16 cellular contexts compared by ENCODE assay signal in genomic region chr20:12072945-12073245, GRCh38.
DNase-seq lines count a peak whose midpoint lies in the region; ATAC-seq and TF ChIP-seq lines count a peak whose summit lies in the region.
"Had no signal": no experiment of that assay in that cellular context is flagged by ENCODE, and none has a peak within 500 bp of the region (broad histone marks: within the 10 kb centered on the region; RNA-seq: fewer than 3 reads in every experiment).

No MANE protein-coding gene starts in this region.

- H3K4me2 ChIP-seq in IMR-90 (ENCODE audit: low read depth, low read length), result no peak overlapping the region
- H3K4me2 ChIP-seq: BLaER1 had no signal

- H3K9ac ChIP-seq in IMR-90 (ENCODE audit: low read depth, low read length), result no peak overlapping the region
- H3K9ac ChIP-seq: BLaER1, GM23248 had no signal

- no peak overlapping the region for H2BK15ac ChIP-seq in IMR-90 (ENCODE audit: low read depth, low read length)

- no peak for ATAC-seq in IMR-90 (ENCODE audit: low read depth)
- ATAC-seq: HCT116 had no signal

- H3K23ac ChIP-seq in IMR-90 (ENCODE audit: low read depth, low read length), result no peak overlapping the region

- H3K36me3 Mint-ChIP-seq in activated T-helper 1 cell treated with anti-CD3 and anti-CD28 coated beads, Interleukin-12 subunit alpha, Interleukin-12 subunit beta, Interleukin-2, Interleukin-4 antibody, amounts not matched to agents 30 ng/mL and 10 ng/mL and 1 ng/mL, durations not matched to agents 14 hours and 24 hours and 36 hours (ENCODE audit: low read depth), result no peaks in the 10 kb centered on the region
- H3K36me3 Mint-ChIP-seq: CD8-positive, alpha-beta memory T cell had no signal

- H3K9me3 ChIP-seq in IMR-90 (ENCODE audit: control insufficient read depth, insufficient read depth, low read length), result no peaks in the 10 kb centered on the region
- H3K9me3 ChIP-seq: BLaER1, Caco-2 had no signal

- no peaks in the 10 kb centered on the region for H4K20me1 ChIP-seq in IMR-90 (ENCODE audit: insufficient read depth, low read length)
- H4K20me1 ChIP-seq: BLaER1 had no signal

- H3K14ac ChIP-seq in IMR-90 (replicated peaks; ENCODE audit: low read depth, low read length), result no peak overlapping the region

- H3K4me3 Mint-ChIP-seq in activated T-helper 1 cell treated with anti-CD3 and anti-CD28 coated beads, Interleukin-12 subunit alpha, Interleukin-12 subunit beta, Interleukin-2, Interleukin-4 antibody, amounts not matched to agents 30 ng/mL and 10 ng/mL and 1 ng/mL, durations not matched to agents 14 hours and 24 hours and 36 hours, result no peak overlapping the region
- H3K4me3 Mint-ChIP-seq: CD8-positive, alpha-beta memory T cell had no signal

- TF ChIP-seq POLR2A in IMR-90 (IDR thresholded peaks at IDR 0.05; ENCODE audit: low read depth, low read length), result no peak

- H3K56ac ChIP-seq in IMR-90 (ENCODE audit: extremely low read depth, insufficient read depth, low read length), result no peak overlapping the region

- no peak overlapping the region for H2BK120ac ChIP-seq in IMR-90 (ENCODE audit: low read depth, low read length)

- DNase-seq in AG10803 (ENCODE audit: low read depth) (peak; percentile 62), IMR-90 (peak; percentile 22), astrocyte of the cerebellum (ENCODE audit: low read depth) (peak; percentile 75), fibroblast of the aortic adventitia (ENCODE audit: low read depth) (peak; percentile 60), NOMO-1 treated with dmso at 0.1 percent for 144 hours (lab: John Stamatoyannopoulos, UW; ENCODE audit: unreplicated experiment) (no peak), HEK293T (ENCODE audit: extremely low spot score) (no peak), epidermal melanocyte (ENCODE audit: insufficient read length, low spot score) (no peak)
- DNase-seq in activated T-helper 1 cell treated with anti-CD3 and anti-CD28 coated beads, Interleukin-12 subunit alpha, Interleukin-12 subunit beta, Interleukin-2, Interleukin-4 antibody, amounts not matched to agents 30 ng/mL and 10 ng/mL and 1 ng/mL, durations not matched to agents 14 hours and 24 hours and 36 hours (ENCODE audit: low spot score), result no peak
- DNase-seq: Caco-2; CD8-positive, alpha-beta memory T cell; DND-41; GDM1; GM23248; KBM-7 had no signal

- no peak overlapping the region for H2BK5ac ChIP-seq in IMR-90 (ENCODE audit: low read depth, low read length, poor library complexity, severe bottlenecking)

- H3K27me3 Mint-ChIP-seq in activated T-helper 1 cell treated with anti-CD3 and anti-CD28 coated beads, Interleukin-12 subunit alpha, Interleukin-12 subunit beta, Interleukin-2, Interleukin-4 antibody, amounts not matched to agents 30 ng/mL and 10 ng/mL and 1 ng/mL, durations not matched to agents 14 hours and 24 hours and 36 hours (ENCODE audit: insufficient read depth), result no peaks in the 10 kb centered on the region
- H3K27me3 Mint-ChIP-seq: CD8-positive, alpha-beta memory T cell had no signal

- no peak overlapping the region for H3K27ac Mint-ChIP-seq in activated T-helper 1 cell treated with anti-CD3 and anti-CD28 coated beads, Interleukin-12 subunit alpha, Interleukin-12 subunit beta, Interleukin-2, Interleukin-4 antibody, amounts not matched to agents 30 ng/mL and 10 ng/mL and 1 ng/mL, durations not matched to agents 14 hours and 24 hours and 36 hours
- H3K27ac Mint-ChIP-seq: CD8-positive, alpha-beta memory T cell had no signal

- H3K9me3 Mint-ChIP-seq in activated T-helper 1 cell treated with anti-CD3 and anti-CD28 coated beads, Interleukin-12 subunit alpha, Interleukin-12 subunit beta, Interleukin-2, Interleukin-4 antibody, amounts not matched to agents 30 ng/mL and 10 ng/mL and 1 ng/mL, durations not matched to agents 14 hours and 24 hours and 36 hours, result peaks cover 4% of the 10 kb centered on the region

- H4K91ac ChIP-seq in IMR-90 (ENCODE audit: insufficient read depth, low read depth, low read length), result no peak overlapping the region

- H4K8ac ChIP-seq in IMR-90 (ENCODE audit: low read depth in 2 of 2, low read length in 2 of 2), result no peak overlapping the region

- no peak overlapping the region for H2BK20ac ChIP-seq in IMR-90 (ENCODE audit: low read depth, low read length)

- H3K27ac ChIP-seq in IMR-90 (ENCODE audit: insufficient read depth, low read length), result no peak overlapping the region
- H3K27ac ChIP-seq: BLaER1, GM23248 had no signal

- H3K18ac ChIP-seq in IMR-90 (ENCODE audit: low read depth, low read length), result no peak overlapping the region

- WGBS in IMR-90 (ENCODE audit: extremely low coverage in 2 of 2, insufficient read length in 1 of 2), 2 experiments, result no CpG with 5 or more reads among the region's 2 CpGs

- H3K9me1 ChIP-seq in IMR-90 (ENCODE audit: insufficient read depth, low read length), result no peaks in the 10 kb centered on the region

- H3K4me1 ChIP-seq in IMR-90 (ENCODE audit: control insufficient read depth, insufficient read depth, low read length), result 0 out of 2 replicates have a peak, but pooled peaks cover 2% of the 10 kb centered on the region
- H3K4me1 ChIP-seq: BLaER1, Caco-2 had no signal

- no peak overlapping the region for H2AK5ac ChIP-seq in IMR-90 (ENCODE audit: low read depth, low read length)

- intact Hi-C loops in IMR-90 (cut with micrococcal nuclease), result no loop called here
- intact Hi-C loops in activated T-helper 1 cell treated with anti-CD3 and anti-CD28 coated beads, Interleukin-12 subunit alpha, Interleukin-12 subunit beta, Interleukin-2, Interleukin-4 antibody, amounts not matched to agents 30 ng/mL and 10 ng/mL and 1 ng/mL, durations not matched to agents 14 hours and 24 hours and 36 hours (cut with micrococcal nuclease), result no loop called here

- POLR2A ChIA-PET in IMR-90 (lab: Charles Lee; ENCODE audit: unreplicated experiment), result no interaction called here
- POLR2A ChIA-PET in HEK293T (lab: Yijun Ruan, JAX), result no interaction called here

- in situ Hi-C loops in IMR-90 (cut with MboI; ENCODE audit: low sequenced_read_pairs) (no loop called here), astrocyte of the cerebellum (cut with HindIII; ENCODE audit: low sequenced_read_pairs) (no loop called here)

- no peaks in the 10 kb centered on the region for H3K4me1 Mint-ChIP-seq in activated T-helper 1 cell treated with anti-CD3 and anti-CD28 coated beads, Interleukin-12 subunit alpha, Interleukin-12 subunit beta, Interleukin-2, Interleukin-4 antibody, amounts not matched to agents 30 ng/mL and 10 ng/mL and 1 ng/mL, durations not matched to agents 14 hours and 24 hours and 36 hours (ENCODE audit: low read depth)
- H3K4me1 Mint-ChIP-seq: CD8-positive, alpha-beta memory T cell had no signal

- H3K4ac ChIP-seq in IMR-90 (ENCODE audit: low read depth, low read length), result no peak overlapping the region

- H3K36me3 ChIP-seq in IMR-90 (ENCODE audit: control insufficient read depth, insufficient read depth, low read length), result no peaks in the 10 kb centered on the region
- H3K36me3 ChIP-seq: BLaER1 had no signal

- no peak overlapping the region for H3K4me3 ChIP-seq in AG10803 (ENCODE audit: low read length)
- no peak overlapping the region for H3K4me3 ChIP-seq in IMR-90 (ENCODE audit: insufficient read depth, low read depth, low read length)
- H3K4me3 ChIP-seq in astrocyte of the cerebellum (ENCODE audit: low read depth, low read length), result no peak overlapping the region
- no peak overlapping the region for H3K4me3 ChIP-seq in fibroblast of the aortic adventitia (ENCODE audit: low read depth, low read length)
- H3K4me3 ChIP-seq: BLaER1, GM23248 had no signal

- no TSS peak for BruUV-seq in IMR-90 (replicated peaks; lab: Mats Ljungman, UMichigan)

- H4K5ac ChIP-seq in IMR-90 (ENCODE audit: low read depth, low read length), result no peak overlapping the region

- TF ChIP-seq RAD21 in IMR-90 (IDR thresholded peaks at IDR 0.05; ENCODE audit: low read length), result no peak

- H2AFZ ChIP-seq in IMR-90 (replicated peaks; ENCODE audit: low read length, poor library complexity), result no peak overlapping the region
- H2AFZ ChIP-seq: GM23248 had no signal

- CTCF ChIA-PET in IMR-90 (lab: Yijun Ruan, JAX), result no interaction called here
- CTCF ChIA-PET in HEK293T (lab: Yijun Ruan, JAX), result no interaction called here

- no peak overlapping the region for H2AK9ac ChIP-seq in IMR-90 (replicated peaks; ENCODE audit: low read depth, low read length, poor library complexity)

- H3K27me3 ChIP-seq in IMR-90 (ENCODE audit: control insufficient read depth, insufficient read depth, low read length), result peaks cover 4% of the 10 kb centered on the region; the same call in 1 of the 2 replicates
- H3K27me3 ChIP-seq: BLaER1 had no signal

- dilution Hi-C loops in IMR-90 (cut with HindIII; ENCODE audit: low sequenced_read_pairs, unreplicated experiment), result no loop called here

- TF ChIP-seq CTCF in AG10803 (conservative IDR thresholded peaks at IDR 0.05; ENCODE audit: low read length) (no peak), IMR-90 (conservative IDR thresholded peaks at IDR 0.05; ENCODE audit: low read depth, low read length) (no peak), astrocyte of the cerebellum (IDR thresholded peaks at IDR 0.05; ENCODE audit: low read depth, low read length, missing control alignments) (no peak), fibroblast of the aortic adventitia (IDR thresholded peaks at IDR 0.05; ENCODE audit: insufficient read depth, low read length) (no peak)

- H3K79me1 ChIP-seq in IMR-90 (ENCODE audit: low read depth in 1 of 2, low read length in 2 of 2), result no peaks in the 10 kb centered on the region

TF ChIP-seq in IMR-90, 13 proteins besides CTCF, POLR2A, EP300 and RAD21 (continues in another document):
- TF ChIP-seq NFE2L2 (IDR thresholded peaks at IDR 0.05; ENCODE audit: low read depth, low read length), result no peak
- TF ChIP-seq CEBPB (IDR thresholded peaks at IDR 0.05; ENCODE audit: low read depth, low read length), result no peak

TF ChIP-seq in HEK293T, 16 proteins besides CTCF, POLR2A, EP300 and RAD21 (continues in another document):
- TF ChIP-seq CTBP1 (IDR thresholded peaks at IDR 0.05; ENCODE audit: borderline replicate concordance) (no peak), FOXA1 (IDR thresholded peaks at IDR 0.05) (no peak), FOXK2 (IDR thresholded peaks at IDR 0.05) (no peak), BHLHE40 (IDR thresholded peaks at IDR 0.05; ENCODE audit: borderline replicate concordance) (no peak), SP1 (IDR thresholded peaks at IDR 0.05) (no peak), ELF4 (IDR thresholded peaks at IDR 0.05) (no peak), LEF1 (IDR thresholded peaks at IDR 0.05; ENCODE audit: borderline replicate concordance) (no peak), L3MBTL2 (conservative IDR thresholded peaks at IDR 0.05) (no peak), SUZ12 (IDR thresholded peaks at IDR 0.05) (no peak), ARNT (IDR thresholded peaks at IDR 0.05) (no peak)
- TF ChIP-seq, protein P1, sequence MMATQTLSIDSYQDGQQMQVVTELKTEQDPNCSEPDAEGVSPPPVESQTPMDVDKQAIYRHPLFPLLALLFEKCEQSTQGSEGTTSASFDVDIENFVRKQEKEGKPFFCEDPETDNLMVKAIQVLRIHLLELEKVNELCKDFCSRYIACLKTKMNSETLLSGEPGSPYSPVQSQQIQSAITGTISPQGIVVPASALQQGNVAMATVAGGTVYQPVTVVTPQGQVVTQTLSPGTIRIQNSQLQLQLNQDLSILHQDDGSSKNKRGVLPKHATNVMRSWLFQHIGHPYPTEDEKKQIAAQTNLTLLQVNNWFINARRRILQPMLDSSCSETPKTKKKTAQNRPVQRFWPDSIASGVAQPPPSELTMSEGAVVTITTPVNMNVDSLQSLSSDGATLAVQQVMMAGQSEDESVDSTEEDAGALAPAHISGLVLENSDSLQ (IDR thresholded peaks at IDR 0.05), result no peak

Comparison
In these comparisons a context has a peak if more than half of its experiments do, and no peak if none do; other contexts are left out.
1. DNase-seq: peak in AG10803 (single experiment), IMR-90 (single experiment), astrocyte of the cerebellum (single experiment) and fibroblast of the aortic adventitia (single experiment); none in NOMO-1 treated with dmso at 0.1 percent for 144 hours (single experiment), HEK293T (single experiment), epidermal melanocyte (single experiment) and activated T-helper 1 cell treated with anti-CD3 and anti-CD28 coated beads, Interleukin-12 subunit alpha, Interleukin-12 subunit beta, Interleukin-2, Interleukin-4 antibody, amounts not matched to agents 30 ng/mL and 10 ng/mL and 1 ng/mL, durations not matched to agents 14 hours and 24 hours and 36 hours (single experiment).